29 cellular contexts compared by ENCODE assay signal in the genomic region with DNA sequence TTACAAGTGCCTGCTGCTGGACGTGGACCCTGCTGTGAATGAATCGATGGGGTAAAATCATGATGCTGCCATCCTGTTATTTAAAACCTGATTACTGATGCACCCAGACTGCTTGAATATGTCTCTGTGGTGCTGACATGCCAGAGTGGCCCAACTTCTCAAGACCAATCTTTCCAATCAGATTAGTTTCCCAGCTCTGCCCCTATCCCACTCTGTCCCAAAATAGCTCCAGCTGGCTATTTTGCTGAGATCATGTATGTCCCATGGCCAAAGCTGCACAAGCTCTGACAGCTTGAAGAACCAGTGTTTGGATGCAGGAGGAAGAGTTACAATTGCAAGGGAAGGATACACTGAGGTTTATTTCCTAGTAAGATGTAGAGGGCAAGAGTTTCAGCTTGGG.
DNase-seq lines count a peak whose midpoint lies in the region; ATAC-seq and TF ChIP-seq lines count a peak whose summit lies in the region.
"Had no signal": no experiment of that assay in that cellular context is flagged by ENCODE, and none has a peak within 500 bp of the region (broad histone marks: within the 10 kb centered on the region; RNA-seq: fewer than 3 reads in every experiment).

No MANE protein-coding gene starts in this region.

- TF ChIP-seq CTCF in Caco-2 (IDR thresholded peaks at IDR 0.05; ENCODE audit: insufficient read depth in 1 of 2, low read depth in 1 of 2, low read length in 1 of 2, severe bottlenecking in 1 of 2, unreplicated experiment in 1 of 2) (no peak), WTC11 (IDR thresholded peaks at IDR 0.05) (no peak), esophagus squamous epithelium (IDR thresholded peaks at IDR 0.05) (no peak)

- no peaks in the 10 kb centered on the region for H3K36me3 Mint-ChIP-seq in Caco-2 (ENCODE audit: insufficient read depth, unreplicated experiment)
- no peaks in the 10 kb centered on the region for H3K36me3 Mint-ChIP-seq in WTC11
- H3K36me3 Mint-ChIP-seq: CD8-positive, alpha-beta T cell had no signal

- peaks cover 15% of the 10 kb centered on the region for H3K4me1 ChIP-seq in Caco-2
- H3K4me1 ChIP-seq in esophagus squamous epithelium, result no peaks in the 10 kb centered on the region
- H3K4me1 ChIP-seq: HAP-1 had no signal

- DNase-seq in NCI-H146 (lab: John Stamatoyannopoulos, UW) (peak; percentile 90), NCI-H146 treated with DMSO at 0.1 percent for 48 hours (lab: John Stamatoyannopoulos, UW; ENCODE audit: unreplicated experiment) (no peak), Caco-2 (no peak), WTC11 (ENCODE audit: low spot score) (no peak), left ventricle myocardium superior (no peak), NCI-H2171 (lab: John Stamatoyannopoulos, UW) (no peak), esophagus squamous epithelium (lab: John Stamatoyannopoulos, UW) (no peak)
- no peak for DNase-seq in activated naive CD4-positive, alpha-beta T cell treated with Interleukin-2 at 50 U/mL for 16 hours
- DNase-seq: CD8-positive, alpha-beta T cell; DMS 273 treated with DMSO at 0.1 percent for 48 hours; DMS79; EL; GDM1; GM23248; KBM-7; MV-4-11; NCI-H1105; NCI-H1694; NCI-H2171 treated with DMSO at 0.1 percent for 48 hours; NCI-H446 treated with DMSO at 0.1 percent for 48 hours; NCI-H526; RPMI8226; SHP77 treated with DMSO at 0.1 percent for 48 hours had no signal

- POLR2A ChIA-PET in Caco-2 (lab: Charles Lee), result no interaction called here
- POLR2A ChIA-PET in WTC11 (lab: Charles Lee), result no interaction called here

- no peak for ATAC-seq in WTC11
- ATAC-seq in left ventricle myocardium superior, result peak; percentile 41
- ATAC-seq: CD8-positive, alpha-beta T cell; GM12878 had no signal

- intact Hi-C loops in Caco-2 (cut with micrococcal nuclease; ENCODE audit: unreplicated experiment), result no loop called here
- intact Hi-C loops in left ventricle myocardium superior (cut with micrococcal nuclease), result no loop called here
- intact Hi-C loops in esophagus squamous epithelium (cut with DNase I), result no loop called here

- CTCF ChIA-PET in Caco-2 (lab: Charles Lee), result no interaction called here
- CTCF ChIA-PET in WTC11 (lab: Charles Lee), result interaction anchor here (1.0 kb wide), 1 partner anchor 151 kb away, joined by 3 read pairs; no protein-coding TSS in a partner anchor

- H3K9me3 Mint-ChIP-seq in Caco-2 (ENCODE audit: unreplicated experiment) (peaks cover 12% of the 10 kb centered on the region), WTC11 (0 out of 2 replicates have a peak, but pooled peaks cover 3% of the 10 kb centered on the region)
- H3K9me3 Mint-ChIP-seq: CD8-positive, alpha-beta T cell had no signal

- no TSS peak for BruUV-seq in Caco-2 (replicated peaks; lab: Mats Ljungman, UMichigan)

- H3K36me3 ChIP-seq in Caco-2 (ENCODE audit: control insufficient read depth, insufficient read depth, low read length) (no peaks in the 10 kb centered on the region), esophagus squamous epithelium (no peaks in the 10 kb centered on the region)
- H3K36me3 ChIP-seq: HAP-1 had no signal

- H3K27ac ChIP-seq in esophagus squamous epithelium, result no peak overlapping the region
- H3K27ac ChIP-seq: 22Rv1, C4-2B, GM23248, SK-N-MC had no signal

- no peak overlapping the region for H3K4me3 ChIP-seq in Caco-2 (ENCODE audit: low read depth, low read length)
- H3K4me3 ChIP-seq in esophagus squamous epithelium, result no peak overlapping the region
- H3K4me3 ChIP-seq: GM12878, GM23248, HAP-1, SK-N-MC had no signal

- WGBS in esophagus squamous epithelium, 2 donors, result 74 to 80% methylated on average over 2 of the region's 2 CpGs

- peak overlapping the region; percentile 63 for H3K27ac Mint-ChIP-seq in Caco-2 (ENCODE audit: unreplicated experiment)
- peak overlapping the region; percentile 61 for H3K27ac Mint-ChIP-seq in WTC11
- H3K27ac Mint-ChIP-seq: B cell; CD8-positive, alpha-beta T cell had no signal

- H3K27me3 ChIP-seq in Caco-2 (replicated peaks; ENCODE audit: control insufficient read depth, insufficient read depth, low read length) (no peaks in the 10 kb centered on the region), esophagus squamous epithelium (peaks cover 0 to 6% (median 0%) of the 10 kb centered on the region in 4 donors)

- no peak overlapping the region for H3K4me3 Mint-ChIP-seq in Caco-2 (ENCODE audit: unreplicated experiment)
- no peak overlapping the region for H3K4me3 Mint-ChIP-seq in WTC11
- H3K4me3 Mint-ChIP-seq: B cell; CD8-positive, alpha-beta T cell had no signal

- no peaks in the 10 kb centered on the region for H3K9me3 ChIP-seq in Caco-2
- no peaks in the 10 kb centered on the region for H3K9me3 ChIP-seq in esophagus squamous epithelium
- H3K9me3 ChIP-seq: HAP-1 had no signal

- H3K4me1 Mint-ChIP-seq in Caco-2 (ENCODE audit: low read depth, unreplicated experiment) (peaks cover 13% of the 10 kb centered on the region), WTC11 (peaks cover 24% of the 10 kb centered on the region)
- H3K4me1 Mint-ChIP-seq: B cell had no signal

- TF ChIP-seq POLR2A in esophagus squamous epithelium (IDR thresholded peaks at IDR 0.05), result no peak

- H3K27me3 Mint-ChIP-seq in Caco-2 (ENCODE audit: insufficient read depth, unreplicated experiment) (no peaks in the 10 kb centered on the region), WTC11 (ENCODE audit: low read depth) (no peaks in the 10 kb centered on the region)

TF ChIP-seq in WTC11, 78 proteins besides CTCF, POLR2A, EP300 and RAD21 (continues in another document):
- no peak for TF ChIP-seq MYBL2 (CRISPR knock-in tag; IDR thresholded peaks at IDR 0.05)
- TF ChIP-seq, protein P1, sequence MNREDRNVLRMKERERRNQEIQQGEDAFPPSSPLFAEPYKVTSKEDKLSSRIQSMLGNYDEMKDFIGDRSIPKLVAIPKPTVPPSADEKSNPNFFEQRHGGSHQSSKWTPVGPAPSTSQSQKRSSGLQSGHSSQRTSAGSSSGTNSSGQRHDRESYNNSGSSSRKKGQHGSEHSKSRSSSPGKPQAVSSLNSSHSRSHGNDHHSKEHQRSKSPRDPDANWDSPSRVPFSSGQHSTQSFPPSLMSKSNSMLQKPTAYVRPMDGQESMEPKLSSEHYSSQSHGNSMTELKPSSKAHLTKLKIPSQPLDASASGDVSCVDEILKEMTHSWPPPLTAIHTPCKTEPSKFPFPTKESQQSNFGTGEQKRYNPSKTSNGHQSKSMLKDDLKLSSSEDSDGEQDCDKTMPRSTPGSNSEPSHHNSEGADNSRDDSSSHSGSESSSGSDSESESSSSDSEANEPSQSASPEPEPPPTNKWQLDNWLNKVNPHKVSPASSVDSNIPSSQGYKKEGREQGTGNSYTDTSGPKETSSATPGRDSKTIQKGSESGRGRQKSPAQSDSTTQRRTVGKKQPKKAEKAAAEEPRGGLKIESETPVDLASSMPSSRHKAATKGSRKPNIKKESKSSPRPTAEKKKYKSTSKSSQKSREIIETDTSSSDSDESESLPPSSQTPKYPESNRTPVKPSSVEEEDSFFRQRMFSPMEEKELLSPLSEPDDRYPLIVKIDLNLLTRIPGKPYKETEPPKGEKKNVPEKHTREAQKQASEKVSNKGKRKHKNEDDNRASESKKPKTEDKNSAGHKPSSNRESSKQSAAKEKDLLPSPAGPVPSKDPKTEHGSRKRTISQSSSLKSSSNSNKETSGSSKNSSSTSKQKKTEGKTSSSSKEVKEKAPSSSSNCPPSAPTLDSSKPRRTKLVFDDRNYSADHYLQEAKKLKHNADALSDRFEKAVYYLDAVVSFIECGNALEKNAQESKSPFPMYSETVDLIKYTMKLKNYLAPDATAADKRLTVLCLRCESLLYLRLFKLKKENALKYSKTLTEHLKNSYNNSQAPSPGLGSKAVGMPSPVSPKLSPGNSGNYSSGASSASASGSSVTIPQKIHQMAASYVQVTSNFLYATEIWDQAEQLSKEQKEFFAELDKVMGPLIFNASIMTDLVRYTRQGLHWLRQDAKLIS (CRISPR knock-in tag; IDR thresholded peaks at IDR 0.05; ENCODE audit: borderline replicate concordance), result no peak
- TF ChIP-seq CREB1 (CRISPR knock-in tag; IDR thresholded peaks at IDR 0.05), result no peak
- TF ChIP-seq, protein P2, sequence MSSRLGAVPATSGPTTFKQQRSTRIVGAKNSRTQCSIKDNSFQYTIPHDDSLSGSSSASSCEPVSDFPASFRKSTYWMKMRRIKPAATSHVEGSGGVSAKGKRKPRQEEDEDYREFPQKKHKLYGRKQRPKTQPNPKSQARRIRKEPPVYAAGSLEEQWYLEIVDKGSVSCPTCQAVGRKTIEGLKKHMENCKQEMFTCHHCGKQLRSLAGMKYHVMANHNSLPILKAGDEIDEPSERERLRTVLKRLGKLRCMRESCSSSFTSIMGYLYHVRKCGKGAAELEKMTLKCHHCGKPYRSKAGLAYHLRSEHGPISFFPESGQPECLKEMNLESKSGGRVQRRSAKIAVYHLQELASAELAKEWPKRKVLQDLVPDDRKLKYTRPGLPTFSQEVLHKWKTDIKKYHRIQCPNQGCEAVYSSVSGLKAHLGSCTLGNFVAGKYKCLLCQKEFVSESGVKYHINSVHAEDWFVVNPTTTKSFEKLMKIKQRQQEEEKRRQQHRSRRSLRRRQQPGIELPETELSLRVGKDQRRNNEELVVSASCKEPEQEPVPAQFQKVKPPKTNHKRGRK (CRISPR knock-in tag; IDR thresholded peaks at IDR 0.05; ENCODE audit: borderline replicate concordance), result no peak
- TF ChIP-seq, protein P3, sequence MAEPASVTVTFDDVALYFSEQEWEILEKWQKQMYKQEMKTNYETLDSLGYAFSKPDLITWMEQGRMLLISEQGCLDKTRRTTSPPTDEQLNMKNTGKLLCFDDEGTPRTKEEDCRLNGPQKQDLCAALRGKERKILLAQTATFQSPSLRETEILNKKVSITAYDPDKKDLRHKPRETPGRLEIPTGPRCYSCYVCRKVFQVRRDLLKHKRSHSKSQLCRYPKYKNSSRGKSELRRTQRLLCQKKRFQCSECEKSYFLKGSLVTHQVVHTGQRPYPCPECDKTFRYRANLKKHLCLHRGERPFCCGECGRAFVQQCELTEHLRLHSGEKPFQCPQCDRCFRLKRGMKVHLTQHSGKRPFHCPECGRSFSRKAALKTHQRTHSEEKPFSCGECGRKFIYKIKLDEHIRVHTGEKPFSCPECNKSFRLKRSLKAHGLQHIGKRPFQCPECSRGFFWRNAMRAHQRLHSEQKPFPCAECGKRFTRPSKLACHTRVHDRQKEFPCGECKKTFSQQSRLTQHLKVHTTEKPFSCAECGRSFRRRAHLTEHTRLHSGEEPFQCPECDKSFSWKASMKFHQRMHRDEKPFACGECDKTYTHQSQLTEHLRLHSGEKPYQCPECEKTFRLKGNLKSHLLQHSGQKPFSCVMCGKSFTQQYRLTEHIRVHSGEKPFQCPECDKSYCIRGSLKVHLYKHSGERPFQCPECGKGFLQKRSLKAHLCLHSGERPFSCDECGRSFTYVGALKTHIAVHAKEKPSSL (CRISPR knock-in tag; conservative IDR thresholded peaks at IDR 0.05), result no peak
- no peak for TF ChIP-seq ZNF396 (CRISPR knock-in tag; IDR thresholded peaks at IDR 0.05; ENCODE audit: borderline replicate concordance)
- no peak for TF ChIP-seq EMX1 (CRISPR knock-in tag; IDR thresholded peaks at IDR 0.05)
- TF ChIP-seq, protein P4, sequence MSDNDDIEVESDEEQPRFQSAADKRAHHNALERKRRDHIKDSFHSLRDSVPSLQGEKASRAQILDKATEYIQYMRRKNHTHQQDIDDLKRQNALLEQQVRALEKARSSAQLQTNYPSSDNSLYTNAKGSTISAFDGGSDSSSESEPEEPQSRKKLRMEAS (CRISPR knock-in tag; IDR thresholded peaks at IDR 0.05), result no peak
- no peak for TF ChIP-seq ETV6 (CRISPR knock-in tag; IDR thresholded peaks at IDR 0.05)
